ENCODE assay signal across 8 cellular contexts in the genomic region with DNA sequence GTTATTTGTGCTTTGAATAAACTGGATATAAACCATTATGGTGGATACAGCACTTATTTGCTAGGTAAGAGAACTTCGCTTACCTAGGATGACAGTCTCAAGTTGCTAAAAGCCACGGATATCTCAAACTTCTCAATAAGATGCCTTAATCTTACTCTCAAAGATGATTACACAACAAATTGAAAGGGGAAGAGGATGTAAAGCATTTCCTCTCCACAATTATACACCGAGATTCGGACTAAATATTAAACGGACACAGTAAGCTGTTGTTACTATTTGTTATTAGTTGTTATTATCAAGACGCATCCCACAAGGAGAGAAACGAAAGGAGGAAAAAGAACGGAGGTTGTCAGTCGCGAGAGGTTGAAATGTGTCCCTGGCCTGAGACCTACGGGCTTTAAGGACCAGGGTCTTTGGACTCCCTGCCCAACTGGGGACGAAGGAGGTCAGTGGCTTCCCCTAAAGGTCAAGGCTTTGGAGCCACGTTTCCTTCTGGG. TPM values are rescaled to one million over a fixed set of nuclear protein-coding genes. Genes with fewer than 3 reads are reported as not detected.
DNase-seq lines count a peak whose midpoint lies in the region; ATAC-seq and TF ChIP-seq lines count a peak whose summit lies in the region.

No MANE protein-coding gene starts in this region.

- H3K9me3 ChIP-seq in mesodermal cell (ENCODE audit: control insufficient read depth, low read length) = no peaks in the 10 kb centered on the region
- H3K9me3 ChIP-seq in vagina = no peaks in the 10 kb centered on the region

- no peaks in the 10 kb centered on the region for H3K27me3 ChIP-seq in vagina

- peak overlapping the region; percentile 95 for H3K27ac Mint-ChIP-seq in activated naive CD4-positive, alpha-beta T cell treated with anti-CD3 and anti-CD28 coated beads, Interleukin-2, amount 10 ng/mL, durations not matched to agents 7 days and 5 days
- H3K27ac Mint-ChIP-seq in chondrocyte (ENCODE audit: unreplicated experiment) = peak overlapping the region; percentile 100

- H3K9me3 Mint-ChIP-seq in activated naive CD4-positive, alpha-beta T cell treated with anti-CD3 and anti-CD28 coated beads, Interleukin-2, amount 10 ng/mL, durations not matched to agents 7 days and 5 days = no peaks in the 10 kb centered on the region
- no peaks in the 10 kb centered on the region for H3K9me3 Mint-ChIP-seq in chondrocyte (ENCODE audit: low read depth)

- no peak for ATAC-seq in GM18505 (IDR thresholded peaks at IDR 0.05; ENCODE audit: unreplicated experiment)

- CTCF ChIA-PET in activated naive CD4-positive, alpha-beta T cell treated with anti-CD3 and anti-CD28 coated beads, Interleukin-2, amount 10 ng/mL, durations not matched to agents 7 days and 5 days (lab: Charles Lee) = interaction anchor here (1.4 kb wide), 1 partner anchor 57 kb away, joined by 4 read pairs; no protein-coding TSS in a partner anchor

- TF ChIP-seq POLR2A in vagina (IDR thresholded peaks at IDR 0.05) (no peak), GM18505 (IDR thresholded peaks at IDR 0.05; ENCODE audit: borderline replicate concordance, extremely low read depth, insufficient read depth, insufficient read length) (no peak)

- H3K36me3 ChIP-seq in mesodermal cell (ENCODE audit: control insufficient read depth, insufficient read depth, low read length) (peaks cover 13% of the 10 kb centered on the region), vagina (no peaks in the 10 kb centered on the region)

- WGBS in mesodermal cell (ENCODE audit: insufficient coverage in 2 of 2), 2 experiments = 0% methylated on average over 7 to 8 of the region's 13 CpGs

- H3K4me1 ChIP-seq in mesodermal cell (ENCODE audit: control insufficient read depth, insufficient read depth, low read length, poor library complexity, severe bottlenecking) (peaks cover 10% of the 10 kb centered on the region), vagina (peaks cover 40% of the 10 kb centered on the region)

- H3K4me3 ChIP-seq in mesodermal cell (ENCODE audit: extremely low read depth, insufficient read depth, low read length, poor library complexity, severe bottlenecking) (peak overlapping the region; percentile 80), vagina (peak overlapping the region; percentile 85 to 93)

- intact Hi-C loops in vagina (cut with DNase I) = no loop called here

- H3K27me3 Mint-ChIP-seq in activated naive CD4-positive, alpha-beta T cell treated with anti-CD3 and anti-CD28 coated beads, Interleukin-2, amount 10 ng/mL, durations not matched to agents 7 days and 5 days = no peaks in the 10 kb centered on the region
- H3K27me3 Mint-ChIP-seq in chondrocyte (ENCODE audit: low read depth) = no peaks in the 10 kb centered on the region

- H3K36me3 Mint-ChIP-seq in activated naive CD4-positive, alpha-beta T cell treated with anti-CD3 and anti-CD28 coated beads, Interleukin-2, amount 10 ng/mL, durations not matched to agents 7 days and 5 days = peaks cover 9% of the 10 kb centered on the region
- H3K36me3 Mint-ChIP-seq in chondrocyte (ENCODE audit: low read depth) = no peaks in the 10 kb centered on the region

- TF ChIP-seq CTCF in chondrocyte (IDR thresholded peaks at IDR 0.05) (no peak), vagina (IDR thresholded peaks at IDR 0.05) (no peak)

- DNase-seq in activated naive CD4-positive, alpha-beta T cell treated with anti-CD3 and anti-CD28 coated beads, Interleukin-2, amount 10 ng/mL, durations not matched to agents 7 days and 5 days = no peak
- no peak for DNase-seq in activated naive CD4-positive, alpha-beta T cell treated with anti-CD3 and anti-CD28 coated beads, Interleukin-2, amount 50 U/mL, for 16 hours
- DNase-seq in NOMO-1 treated with dmso at 0.1 percent for 144 hours (lab: John Stamatoyannopoulos, UW; ENCODE audit: unreplicated experiment) = peak; percentile 24
- DNase-seq in chondrocyte (ENCODE audit: low spot score) = no peak
- DNase-seq in vagina (ENCODE audit: extremely low spot score in 2 of 2) = no peak
- DNase-seq in DMS153 treated with DMSO at 0.1 percent for 48 hours (lab: John Stamatoyannopoulos, UW; ENCODE audit: unreplicated experiment) = no peak

- H3K4me1 Mint-ChIP-seq in activated naive CD4-positive, alpha-beta T cell treated with anti-CD3 and anti-CD28 coated beads, Interleukin-2, amount 10 ng/mL, durations not matched to agents 7 days and 5 days = peaks cover 53% of the 10 kb centered on the region
- H3K4me1 Mint-ChIP-seq in chondrocyte (ENCODE audit: low read depth) = peaks cover 49% of the 10 kb centered on the region

- peak overlapping the region; percentile 99 for H3K27ac ChIP-seq in mesodermal cell (ENCODE audit: low read depth, low read length, severe bottlenecking)
- H3K27ac ChIP-seq in vagina = peak overlapping the region; percentile 97

- peak overlapping the region; percentile 90 for H3K4me3 Mint-ChIP-seq in activated naive CD4-positive, alpha-beta T cell treated with anti-CD3 and anti-CD28 coated beads, Interleukin-2, amount 10 ng/mL, durations not matched to agents 7 days and 5 days
- H3K4me3 Mint-ChIP-seq in chondrocyte (ENCODE audit: unreplicated experiment) = peak overlapping the region; percentile 88

RNA-seq across cellular contexts. Expression of gene ZNF106, which starts 0.6 kb away (rescaled TPM):
- total RNA-seq in chondrocyte (57.6 to 80.2 TPM (median 58.1 TPM) in 3 replicates), vagina (38.1 TPM)
- 31.0 TPM for polyA plus RNA-seq in mesodermal cell (2013, experiment 1 of 2)
- 25.8 TPM for polyA plus RNA-seq in mesodermal cell (2013, experiment 2 of 2)

RNA-seq across cellular contexts. Expression of gene SNAP23, which starts 5.1 kb away (rescaled TPM):
- total RNA-seq in chondrocyte (66.0 to 85.6 TPM (median 74.0 TPM) in 3 replicates), vagina (60.9 TPM)
- polyA plus RNA-seq in mesodermal cell (2013, experiment 1 of 2) = 90.6 TPM
- polyA plus RNA-seq in mesodermal cell (2013, experiment 2 of 2) = 102 TPM

RNA-seq across cellular contexts. Expression of gene LRRC57, which starts 58.3 kb away (rescaled TPM):
- 30.4 to 32.4 TPM (median 31.9 TPM) in 3 replicates for total RNA-seq in chondrocyte
- 17.2 TPM for polyA plus RNA-seq in mesodermal cell (2013, experiment 1 of 2)
- polyA plus RNA-seq in mesodermal cell (2013, experiment 2 of 2) = 14.2 TPM
- 25.3 TPM for total RNA-seq in vagina

RNA-seq across cellular contexts. Expression of gene HAUS2, which starts 58.3 kb away (rescaled TPM):
- total RNA-seq in chondrocyte = 18.5 to 22.5 TPM (median 21.7 TPM) in 3 replicates
- 26.3 TPM for polyA plus RNA-seq in mesodermal cell (2013, experiment 1 of 2)
- 29.2 TPM for polyA plus RNA-seq in mesodermal cell (2013, experiment 2 of 2)
- 25.8 TPM for total RNA-seq in vagina
